In genomic region chr19:4613258-4613751, GRCh38 we compare ENCODE assay signal across 2 cellular contexts.
A peak's percentile ranks its signal among the peaks of the same experiment; 100 is the strongest.
TF ChIP-seq lines count a peak whose summit lies in the region.

No MANE protein-coding gene starts in this region.

TF ChIP-seq in HepG2, 621 proteins besides CTCF, POLR2A, EP300 and RAD21:
- no peak for TF ChIP-seq ZNF496 (CRISPR knock-in tag; IDR thresholded peaks at IDR 0.05; ENCODE audit: insufficient replicate concordance)
- no peak for TF ChIP-seq ISX (CRISPR knock-in tag; conservative IDR thresholded peaks at IDR 0.05)
- TF ChIP-seq RARG (CRISPR knock-in tag; IDR thresholded peaks at IDR 0.05; ENCODE audit: low read depth): no peak
- no peak for TF ChIP-seq ZBTB7B (CRISPR knock-in tag; IDR thresholded peaks at IDR 0.05)
- no peak for TF ChIP-seq ZNF337 (CRISPR knock-in tag; IDR thresholded peaks at IDR 0.05; ENCODE audit: borderline replicate concordance, low read depth)
- TF ChIP-seq ZSCAN29 (CRISPR knock-in tag; conservative IDR thresholded peaks at IDR 0.05): no peak
- TF ChIP-seq ZNF446 (CRISPR knock-in tag; IDR thresholded peaks at IDR 0.05): no peak
- no peak for TF ChIP-seq RELA (CRISPR knock-in tag; IDR thresholded peaks at IDR 0.05)
- no peak for TF ChIP-seq TP53 (CRISPR knock-in tag; conservative IDR thresholded peaks at IDR 0.05)
- TF ChIP-seq MEIS2 (CRISPR knock-in tag; IDR thresholded peaks at IDR 0.05): no peak
- TF ChIP-seq ZNF703 (CRISPR knock-in tag; IDR thresholded peaks at IDR 0.05; ENCODE audit: borderline replicate concordance): no peak
- peak; percentile 94 for TF ChIP-seq MAFF (IDR thresholded peaks at IDR 0.05; ENCODE audit: low read depth, low read length)
- peak; percentile 91 to 95 for TF ChIP-seq MAFK (conservative IDR thresholded peaks at IDR 0.05 in 1 of 2, IDR thresholded peaks at IDR 0.05 in 1 of 2; ENCODE audit: low read length in 2 of 2)
TF ChIP-seq in HepG2: peak in this region for 2.

TF ChIP-seq in H1, 55 proteins besides CTCF, POLR2A, EP300 and RAD21:
- peak; percentile 58; the same call in 1 of the 2 replicates for TF ChIP-seq MAFK (IDR thresholded peaks at IDR 0.05; ENCODE audit: low read depth, low read length)
- TF ChIP-seq JUND (IDR thresholded peaks at IDR 0.05; ENCODE audit: low read length): no peak
- no peak for TF ChIP-seq CHD7 (IDR thresholded peaks at IDR 0.05; ENCODE audit: insufficient replicate concordance, low read length)
- no peak for TF ChIP-seq PHF8 (conservative IDR thresholded peaks at IDR 0.05; ENCODE audit: low read depth, low read length)
- no peak for TF ChIP-seq CBX8 (IDR thresholded peaks at IDR 0.05; ENCODE audit: borderline replicate concordance, low read depth, low read length)
